8 cellular contexts compared by ENCODE assay signal in genomic region chr2:134919360-134920210, GRCh38. TPM values are rescaled to one million over a fixed set of nuclear protein-coding genes. Genes with fewer than 3 reads are reported as not detected.
DNase-seq lines count a peak whose midpoint lies in the region; ATAC-seq and TF ChIP-seq lines count a peak whose summit lies in the region.

No MANE protein-coding gene starts in this region.

- 2% methylated on average over 29 of the region's 29 CpGs for WGBS in lower leg skin, 2 donors

- peaks cover 13% of the 10 kb centered on the region for H3K36me3 ChIP-seq in HUES6 (ENCODE audit: control insufficient read depth, insufficient read depth, low read length)

- H3K4me3 Mint-ChIP-seq in chondrocyte (ENCODE audit: unreplicated experiment) = peak overlapping the region; percentile 97

- H3K27me3 Mint-ChIP-seq in chondrocyte (ENCODE audit: low read depth) = no peaks in the 10 kb centered on the region

- H3K4me1 ChIP-seq in HUES6 (ENCODE audit: control insufficient read depth, insufficient read depth, low read length) = peaks cover 5% of the 10 kb centered on the region; the same call in 1 of the 2 replicates

- H3K27me3 ChIP-seq in HUES6 (ENCODE audit: control insufficient read depth, insufficient read depth, low read length) = no peaks in the 10 kb centered on the region

- peak overlapping the region; percentile 100 for H3K27ac Mint-ChIP-seq in chondrocyte (ENCODE audit: unreplicated experiment)

- H3K4me3 ChIP-seq in GM08714 (ENCODE audit: low read length) (peak overlapping the region; percentile 69), HUES6 (ENCODE audit: low read depth, low read length) (peak overlapping the region; percentile 99), lower leg skin (ENCODE audit: low read depth, poor library complexity, severe bottlenecking) (peak overlapping the region; percentile 88)

- DNase-seq in T-helper 22 cell (ENCODE audit: low read depth) = peak; percentile 7
- DNase-seq in chondrocyte (ENCODE audit: low spot score) = no peak
- no peak for DNase-seq in lower leg skin (ENCODE audit: low spot score in 2 of 2)
- DNase-seq in stimulated activated CD8-positive, alpha-beta memory T cell treated with anti-CD3 and anti-CD28 coated beads, Interleukin-15, amount 100 ng/mL, for 1 hour (ENCODE audit: low read depth) = peak; percentile 2
- DNase-seq in NCI-H1694 (lab: John Stamatoyannopoulos, UW) = no peak

- peak overlapping the region; percentile 100 for H3K9ac ChIP-seq in HUES6 (ENCODE audit: low read length)

- H3K4me1 Mint-ChIP-seq in chondrocyte (ENCODE audit: low read depth) = peaks cover 39% of the 10 kb centered on the region

- peak overlapping the region; percentile 99 for H3K27ac ChIP-seq in HUES6 (ENCODE audit: low read depth, low read length)

- TF ChIP-seq CTCF in chondrocyte (IDR thresholded peaks at IDR 0.05) (no peak), lower leg skin (IDR thresholded peaks at IDR 0.05) (no peak)

- no peak for ATAC-seq in HG03159 (IDR thresholded peaks at IDR 0.05; ENCODE audit: unreplicated experiment)

- peaks cover 2% of the 10 kb centered on the region for H3K9me3 Mint-ChIP-seq in chondrocyte (ENCODE audit: low read depth)

- TF ChIP-seq POLR2A in lower leg skin (IDR thresholded peaks at IDR 0.05) = no peak

- peaks cover 3% of the 10 kb centered on the region for H3K36me3 Mint-ChIP-seq in chondrocyte (ENCODE audit: low read depth)

- intact Hi-C loops in lower leg skin (cut with DNase I; ENCODE audit: low total_unique reads) = no loop called here

- H3K9me3 ChIP-seq in HUES6 (ENCODE audit: control insufficient read depth, insufficient read depth, low read depth, low read length) = no peaks in the 10 kb centered on the region

RNA-seq across cellular contexts. Expression of gene CCNT2, which starts 1.0 kb away (rescaled TPM):
- total RNA-seq in chondrocyte = 29.2 to 31.5 TPM (median 30.6 TPM) in 3 replicates
- 10 to 100 TPM; 26.2 to 43.1 (median 30.6) TPM for total RNA-seq in lower leg skin

Comparison
In these comparisons a context has a peak if more than half of its experiments do, and no peak if none do; other contexts are left out.
1. DNase-seq: peak in T-helper 22 cell (single experiment) and stimulated activated CD8-positive, alpha-beta memory T cell treated with anti-CD3 and anti-CD28 coated beads, Interleukin-15, amount 100 ng/mL, for 1 hour (single experiment); none in chondrocyte (single experiment), lower leg skin (0 of 2) and NCI-H1694 (single experiment).
2. Peak in every context shown above with its lines, with median percentiles within 50 percentile points of each other: H3K4me3 ChIP-seq.